ENCODE assay signal across 10 cellular contexts in genomic region chr4:40305329-40306193, GRCh38. TPM values are rescaled to one million over a fixed set of nuclear protein-coding genes. Genes with fewer than 3 reads are reported as not detected.
A peak's percentile ranks its signal among the peaks of the same experiment; 100 is the strongest.
DNase-seq lines count a peak whose midpoint lies in the region; ATAC-seq and TF ChIP-seq lines count a peak whose summit lies in the region.
"Had no signal": no experiment of that assay in that cellular context is flagged by ENCODE, and none has a peak within 500 bp of the region (broad histone marks: within the 10 kb centered on the region; RNA-seq: fewer than 3 reads in every experiment).

No MANE protein-coding gene starts in this region.

- TF ChIP-seq CTCF in GM06990 (IDR thresholded peaks at IDR 0.05; ENCODE audit: insufficient read depth, low read length, poor library complexity, severe bottlenecking), result peak; percentile 15
- no peak for TF ChIP-seq CTCF in gastrocnemius medialis (IDR thresholded peaks at IDR 0.05 in 4 of 5, conservative IDR thresholded peaks at IDR 0.05 in 1 of 5)
- TF ChIP-seq CTCF in vagina (IDR thresholded peaks at IDR 0.05), result no peak

- H3K4me3 Mint-ChIP-seq in activated naive CD8-positive, alpha-beta T cell treated with anti-CD3 and anti-CD28 coated beads, Interleukin-2, amount 10 ng/mL, durations not matched to agents 7 days and 5 days, result peak overlapping the region; percentile 83

- H3K4me1 ChIP-seq in gastrocnemius medialis, result no peaks in the 10 kb centered on the region
- peaks cover 9% of the 10 kb centered on the region for H3K4me1 ChIP-seq in vagina

- H3K4me3 ChIP-seq in GM06990 (replicated peaks; ENCODE audit: low read depth, low read length) (no peak overlapping the region), gastrocnemius medialis (no peak overlapping the region), vagina (no peak overlapping the region)
- H3K4me3 ChIP-seq: cardiac muscle cell had no signal

- no peaks in the 10 kb centered on the region for H3K9me3 ChIP-seq in gastrocnemius medialis
- H3K9me3 ChIP-seq in vagina, result no peaks in the 10 kb centered on the region

- H3K27ac Mint-ChIP-seq in activated naive CD8-positive, alpha-beta T cell treated with anti-CD3 and anti-CD28 coated beads, Interleukin-2, amount 10 ng/mL, durations not matched to agents 7 days and 5 days, result peak overlapping the region; percentile 94

- peaks cover 10% of the 10 kb centered on the region for H3K36me3 Mint-ChIP-seq in activated naive CD8-positive, alpha-beta T cell treated with anti-CD3 and anti-CD28 coated beads, Interleukin-2, amount 10 ng/mL, durations not matched to agents 7 days and 5 days

- H3K27ac ChIP-seq in gastrocnemius medialis, result no peak overlapping the region
- H3K27ac ChIP-seq in vagina, result no peak overlapping the region
- H3K27ac ChIP-seq: cardiac muscle cell had no signal

- H3K27me3 Mint-ChIP-seq in activated naive CD8-positive, alpha-beta T cell treated with anti-CD3 and anti-CD28 coated beads, Interleukin-2, amount 10 ng/mL, durations not matched to agents 7 days and 5 days, result no peaks in the 10 kb centered on the region

- ATAC-seq in GM19468 (IDR thresholded peaks at IDR 0.05; ENCODE audit: extremely low read depth, unreplicated experiment) (peak; percentile 17), HG03469 (IDR thresholded peaks at IDR 0.05; ENCODE audit: unreplicated experiment) (peak; percentile 30), left cardiac atrium (no peak), gastrocnemius medialis (no peak)
- ATAC-seq in activated naive CD8-positive, alpha-beta T cell treated with anti-CD3 and anti-CD28 coated beads, Interleukin-2, amount 10 ng/mL, durations not matched to agents 7 days and 5 days (ENCODE audit: low read depth), result peak; percentile 13

- H3K36me3 ChIP-seq in GM06990 (ENCODE audit: control insufficient read depth, insufficient read depth, low read length) (no peaks in the 10 kb centered on the region), gastrocnemius medialis (no peaks in the 10 kb centered on the region), vagina (no peaks in the 10 kb centered on the region)
- H3K36me3 ChIP-seq: cardiac muscle cell had no signal

- H3K27me3 ChIP-seq in GM06990 (replicated peaks; ENCODE audit: control insufficient read depth, insufficient read depth, low read length) (no peaks in the 10 kb centered on the region), gastrocnemius medialis (no peaks in the 10 kb centered on the region), vagina (no peaks in the 10 kb centered on the region)
- H3K27me3 ChIP-seq: cardiac muscle cell had no signal

- in situ Hi-C loops in gastrocnemius medialis (cut with MboI; ENCODE audit: low sequenced_read_pairs in 4 of 4), result loop anchor here in 2 of 4 donors (25.0 kb wide), 2 partner anchors 243 to 843 kb away; partner anchors contain the start of genes LIAS (in 1 of the 2), N4BP2 (in 1 of the 2) and RPL9 (in 1 of the 2)

- TF ChIP-seq POLR2A in gastrocnemius medialis (IDR thresholded peaks at IDR 0.05) (no peak), vagina (IDR thresholded peaks at IDR 0.05) (no peak)

- peaks cover 1% of the 10 kb centered on the region for H3K9me3 Mint-ChIP-seq in activated naive CD8-positive, alpha-beta T cell treated with anti-CD3 and anti-CD28 coated beads, Interleukin-2, amount 10 ng/mL, durations not matched to agents 7 days and 5 days

- H3K4me1 Mint-ChIP-seq in activated naive CD8-positive, alpha-beta T cell treated with anti-CD3 and anti-CD28 coated beads, Interleukin-2, amount 10 ng/mL, durations not matched to agents 7 days and 5 days, result peaks cover 79% of the 10 kb centered on the region

- intact Hi-C loops in left cardiac atrium (cut with DNase I), result loop anchor here (5.0 to 10.0 kb wide), 4 partner anchors 153 to 838 kb away; partner anchors contain the start of gene N4BP2 (in 2 of the 2)
- intact Hi-C loops in gastrocnemius medialis (cut with DNase I; ENCODE audit: low total_unique reads), result no loop called here
- intact Hi-C loops in vagina (cut with DNase I), result no loop called here

- peak; percentile 82 for DNase-seq in GM06990 (ENCODE audit: extremely low read depth, insufficient read length)
- peak; percentile 51 for DNase-seq in activated naive CD8-positive, alpha-beta T cell treated with anti-CD3 and anti-CD28 coated beads, Interleukin-2, amount 10 ng/mL, durations not matched to agents 7 days and 5 days
- no peak for DNase-seq in left cardiac atrium
- no peak for DNase-seq in gastrocnemius medialis
- no peak for DNase-seq in NCI-H2196 (lab: John Stamatoyannopoulos, UW; ENCODE audit: unreplicated experiment)
- no peak for DNase-seq in vagina (ENCODE audit: extremely low spot score in 2 of 2)
- DNase-seq: trophoblast cell had no signal

- POLR2A ChIA-PET in activated naive CD8-positive, alpha-beta T cell treated with anti-CD3 and anti-CD28 coated beads, Interleukin-2, amount 10 ng/mL, durations not matched to agents 7 days and 5 days (lab: Charles Lee), result interaction anchor here (0.6 to 8.7 kb wide), 15 partner anchors 11 to 374 kb away, joined by 3 to 132 read pairs (median 7); partner anchors contain the start of genes N4BP2 and RHOH

RNA-seq across cellular contexts. Expression of gene CHRNA9, which starts 29.6 kb away (rescaled TPM):
- total RNA-seq in activated naive CD8-positive, alpha-beta T cell treated with anti-CD3 and anti-CD28 coated beads, Interleukin-2, amount 10 ng/mL, durations not matched to agents 7 days and 5 days, result under 1 TPM; 0.55 to 0.68 TPM
- total RNA-seq in left cardiac atrium, result not detected
- total RNA-seq in gastrocnemius medialis, result not detected
- not detected for total RNA-seq in vagina
- total RNA-seq: cardiac muscle cell had no signal

Comparison
In these comparisons a context has a peak if more than half of its experiments do, and no peak if none do; other contexts are left out.
1. DNase-seq: peak in GM06990 (single experiment) and activated naive CD8-positive, alpha-beta T cell treated with anti-CD3 and anti-CD28 coated beads, Interleukin-2, amount 10 ng/mL, durations not matched to agents 7 days and 5 days (single experiment); none in left cardiac atrium (single experiment), gastrocnemius medialis (0 of 2), NCI-H2196 (single experiment) and vagina (0 of 2).
2. ATAC-seq: peak in GM19468 (single experiment), HG03469 (single experiment) and activated naive CD8-positive, alpha-beta T cell treated with anti-CD3 and anti-CD28 coated beads, Interleukin-2, amount 10 ng/mL, durations not matched to agents 7 days and 5 days (single experiment); none in left cardiac atrium (0 of 2) and gastrocnemius medialis (0 of 2).
3. intact Hi-C loops: an anchor here in left cardiac atrium (5.0 to 10.0 kb wide); none called in gastrocnemius medialis and vagina.